ENCODE assay signal across 17 cellular contexts in genomic region chr2:109376115-109376514, GRCh38.
DNase-seq lines count a peak whose midpoint lies in the region; ATAC-seq and TF ChIP-seq lines count a peak whose summit lies in the region.
"Had no signal": no experiment of that assay in that cellular context is flagged by ENCODE, and none has a peak within 500 bp of the region (broad histone marks: within the 10 kb centered on the region; RNA-seq: fewer than 3 reads in every experiment).

No MANE protein-coding gene starts in this region.

- no peaks in the 10 kb centered on the region for H3K36me3 Mint-ChIP-seq in natural killer cell
- no peaks in the 10 kb centered on the region for H3K36me3 Mint-ChIP-seq in natural killer cell treated with Interleukin-12 subunit alpha and Interleukin-12 subunit beta and Interleukin-15 and Interleukin-18, amount 100 ng/mL, for 72 hours
- H3K36me3 Mint-ChIP-seq in endothelial cell (ENCODE audit: low read depth, unreplicated experiment) = peaks cover 14% of the 10 kb centered on the region
- H3K36me3 Mint-ChIP-seq: activated CD4-positive, alpha-beta memory T cell treated with anti-CD3 and anti-CD28 coated beads for 36 hours had no signal

- no peak overlapping the region for H3K27ac Mint-ChIP-seq in natural killer cell
- no peak overlapping the region for H3K27ac Mint-ChIP-seq in natural killer cell treated with Interleukin-12 subunit alpha and Interleukin-12 subunit beta and Interleukin-15 and Interleukin-18, amount 100 ng/mL, for 72 hours
- no peak overlapping the region for H3K27ac Mint-ChIP-seq in endothelial cell (ENCODE audit: unreplicated experiment)
- H3K27ac Mint-ChIP-seq: activated CD4-positive, alpha-beta memory T cell treated with anti-CD3 and anti-CD28 coated beads for 36 hours had no signal

- no peaks in the 10 kb centered on the region for H3K9me3 Mint-ChIP-seq in natural killer cell
- H3K9me3 Mint-ChIP-seq in natural killer cell treated with Interleukin-12 subunit alpha and Interleukin-12 subunit beta and Interleukin-15 and Interleukin-18, amount 100 ng/mL, for 72 hours = no peaks in the 10 kb centered on the region
- H3K9me3 Mint-ChIP-seq in endothelial cell (ENCODE audit: unreplicated experiment) = no peaks in the 10 kb centered on the region
- H3K9me3 Mint-ChIP-seq: activated CD4-positive, alpha-beta memory T cell treated with anti-CD3 and anti-CD28 coated beads for 36 hours; neural crest cell had no signal

- DNase-seq in natural killer cell = peak; percentile 7
- no peak for DNase-seq in natural killer cell treated with Interleukin-12 subunit alpha and Interleukin-12 subunit beta and Interleukin-15 and Interleukin-18, amount 100 ng/mL, for 72 hours (ENCODE audit: low spot score)
- peak; percentile 2 for DNase-seq in endothelial cell (ENCODE audit: low spot score)
- DNase-seq in left lobe of liver (ENCODE audit: low spot score) = peak; percentile 33
- DNase-seq in HCEC 1CT = no peak
- DNase-seq in NCI-H2107 treated with DMSO at 0.1 percent for 48 hours (lab: John Stamatoyannopoulos, UW; ENCODE audit: unreplicated experiment) = no peak
- no peak for DNase-seq in activated CD4-positive, alpha-beta T cell treated with anti-CD3 and anti-CD28 coated beads, Interleukin-2, amount 50 U/mL, for 4 hours
- no peak for DNase-seq in H4 (ENCODE audit: low spot score)
- DNase-seq: activated CD4-positive, alpha-beta memory T cell treated with anti-CD3 and anti-CD28 coated beads for 36 hours; activated naive CD4-positive, alpha-beta T cell treated with Interleukin-2 at 50 U/mL for 16 hours; Calu3; hippocampal formation; NCI-H146; NCI-H526 treated with DMSO at 0.1 percent for 48 hours; SHP77 treated with DMSO at 0.1 percent for 48 hours; T-helper 9 cell had no signal

- H3K4me3 Mint-ChIP-seq in natural killer cell (no peak overlapping the region), endothelial cell (ENCODE audit: unreplicated experiment) (no peak overlapping the region)
- H3K4me3 Mint-ChIP-seq in natural killer cell treated with Interleukin-12 subunit alpha and Interleukin-12 subunit beta and Interleukin-15 and Interleukin-18, amount 100 ng/mL, for 72 hours = no peak overlapping the region
- H3K4me3 Mint-ChIP-seq: activated CD4-positive, alpha-beta memory T cell treated with anti-CD3 and anti-CD28 coated beads for 36 hours; neural crest cell had no signal

- no peak for ATAC-seq in natural killer cell
- ATAC-seq in natural killer cell treated with Interleukin-12 subunit alpha and Interleukin-12 subunit beta and Interleukin-15 and Interleukin-18, amount 100 ng/mL, for 72 hours = no peak
- no peak for ATAC-seq in left lobe of liver

- H3K27me3 Mint-ChIP-seq in natural killer cell (ENCODE audit: low read depth in 2 of 2) = peaks cover 7 to 8% of the 10 kb centered on the region in 2 donors
- H3K27me3 Mint-ChIP-seq in natural killer cell treated with Interleukin-12 subunit alpha and Interleukin-12 subunit beta and Interleukin-15 and Interleukin-18, amount 100 ng/mL, for 72 hours = peaks cover 0 to 7% of the 10 kb centered on the region in 2 donors
- H3K27me3 Mint-ChIP-seq in endothelial cell (ENCODE audit: unreplicated experiment) = peaks cover 11% of the 10 kb centered on the region

- no peak for TF ChIP-seq CTCF in natural killer cell (IDR thresholded peaks at IDR 0.05)
- no peak for TF ChIP-seq CTCF in endothelial cell (IDR thresholded peaks at IDR 0.05; ENCODE audit: unreplicated experiment)

- intact Hi-C loops in natural killer cell (cut with micrococcal nuclease) = no loop called here

- H3K4me1 Mint-ChIP-seq in natural killer cell (no peaks in the 10 kb centered on the region), endothelial cell (ENCODE audit: unreplicated experiment) (peaks cover 11% of the 10 kb centered on the region)
- H3K4me1 Mint-ChIP-seq in natural killer cell treated with Interleukin-12 subunit alpha and Interleukin-12 subunit beta and Interleukin-15 and Interleukin-18, amount 100 ng/mL, for 72 hours (ENCODE audit: low read depth in 2 of 2) = no peaks in the 10 kb centered on the region

Comparison
In these comparisons a context has a peak if more than half of its experiments do, and no peak if none do; other contexts are left out.
1. DNase-seq: peak in natural killer cell (single experiment), endothelial cell (single experiment) and left lobe of liver (single experiment); none in natural killer cell treated with Interleukin-12 subunit alpha and Interleukin-12 subunit beta and Interleukin-15 and Interleukin-18, amount 100 ng/mL, for 72 hours (single experiment), HCEC 1CT (single experiment), NCI-H2107 treated with DMSO at 0.1 percent for 48 hours (single experiment), activated CD4-positive, alpha-beta T cell treated with anti-CD3 and anti-CD28 coated beads, Interleukin-2, amount 50 U/mL, for 4 hours (0 of 2) and H4 (single experiment).